Comparison of ENCODE assay signal across 17 cellular contexts in the genomic region with DNA sequence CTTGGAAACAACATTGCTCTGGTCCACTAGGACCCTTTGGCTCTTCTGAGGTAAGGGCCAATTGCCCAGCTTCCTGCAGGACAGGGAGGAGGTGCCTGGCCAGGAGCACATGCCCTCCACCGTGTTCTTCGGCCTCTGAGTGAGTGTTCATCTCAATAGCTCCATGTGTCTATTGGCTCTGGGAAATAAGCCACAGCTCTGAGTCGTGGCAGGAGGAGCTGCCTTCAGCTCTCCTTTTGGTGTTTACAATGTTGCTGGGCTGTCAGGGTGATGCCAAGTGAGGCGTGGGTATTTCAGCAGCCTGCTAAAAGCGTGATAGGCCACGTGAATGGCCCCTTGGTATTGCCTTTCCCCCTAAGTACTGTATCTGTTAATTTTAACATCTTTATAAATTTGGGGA. TPM values are rescaled to one million over a fixed set of nuclear protein-coding genes. Genes with fewer than 3 reads are reported as not detected.
"Had no signal": no experiment of that assay in that cellular context is flagged by ENCODE, and none has a peak within 500 bp of the region (broad histone marks: within the 10 kb centered on the region; RNA-seq: fewer than 3 reads in every experiment).

No MANE protein-coding gene starts in this region.

- ATAC-seq: activated CD8-positive, alpha-beta memory T cell treated with anti-CD3 and anti-CD28 coated beads, Interleukin-2, amount 10 ng/mL, durations not matched to agents 7 days and 5 days; foreskin keratinocyte; naive thymus-derived CD8-positive, alpha-beta T cell; T-cell; WTC11 had no signal

- H3K4me3 ChIP-seq: cardiac muscle cell, dorsolateral prefrontal cortex, ovary, transverse colon had no signal

- DNase-seq: activated CD4-positive, alpha-beta memory T cell treated with anti-CD3 and anti-CD28 coated beads, Interleukin-2, amount 10 ng/mL, durations not matched to agents 7 days and 5 days; activated CD4-positive, alpha-beta T cell treated with anti-CD3 and anti-CD28 coated beads for 4 hours; activated CD8-positive, alpha-beta memory T cell treated with anti-CD3 and anti-CD28 coated beads, Interleukin-2, amount 10 ng/mL, durations not matched to agents 7 days and 5 days; activated naive CD8-positive, alpha-beta T cell treated with anti-CD3 and anti-CD28 coated beads for 36 hours; amniotic stem cell; foreskin keratinocyte; kidney glomerular epithelial cell; mesendoderm; naive thymus-derived CD8-positive, alpha-beta T cell; ovary; stimulated activated CD4-positive, alpha-beta T cell treated with anti-CD3 and anti-CD28 coated beads, Interleukin-2, amount 100 ng/mL, for 24 hours; stimulated activated naive CD4-positive, alpha-beta T cell treated with Interleukin-2 at 50 U/mL for 16 hours; T-cell; transverse colon had no signal

- H3K27me3 ChIP-seq: cardiac muscle cell, dorsolateral prefrontal cortex, ovary, transverse colon had no signal

- H3K36me3 ChIP-seq: cardiac muscle cell, ovary, transverse colon had no signal

- H3K9me3 ChIP-seq: ovary, transverse colon had no signal

- H3K27ac ChIP-seq: cardiac muscle cell, dorsolateral prefrontal cortex, foreskin keratinocyte, ovary had no signal

RNA-seq across cellular contexts. Expression of a gene that starts 26.6 kb away (rescaled TPM):
- total RNA-seq: foreskin keratinocyte had no signal
